In the genomic region with DNA sequence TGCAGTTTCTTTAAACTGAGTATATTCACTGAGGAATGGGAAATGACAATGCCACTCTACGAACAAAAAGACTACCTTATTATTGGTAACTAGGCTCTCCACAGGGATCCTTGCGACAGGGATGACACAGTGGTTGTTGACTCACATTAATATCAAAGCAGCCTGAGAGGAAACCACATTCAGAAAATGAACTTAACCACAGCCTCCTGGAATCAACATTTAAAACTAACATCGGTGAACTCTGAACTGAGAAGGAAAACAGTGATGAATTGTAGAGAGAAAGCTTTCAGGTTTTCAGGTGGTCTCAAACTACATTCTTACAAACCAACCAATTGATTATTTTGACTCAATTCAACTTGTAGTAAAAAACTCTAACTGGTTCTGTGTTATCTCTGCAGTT, we compare ENCODE assay signal across 8 cellular contexts.
DNase-seq lines count a peak whose midpoint lies in the region; ATAC-seq and TF ChIP-seq lines count a peak whose summit lies in the region.

No MANE protein-coding gene starts in this region.

- WGBS in heart left ventricle, 4 donors: 82 to 92% (median 87%) methylated on average over 3 of the region's 3 CpGs

- CTCF ChIA-PET in RWPE1 (lab: Yijun Ruan, JAX): no interaction called here

- no peaks in the 10 kb centered on the region for H3K36me3 ChIP-seq in heart left ventricle

- peak overlapping the region; percentile 49 for H3K27ac Mint-ChIP-seq in chondrocyte (ENCODE audit: unreplicated experiment)
- H3K27ac Mint-ChIP-seq in stimulated activated effector memory CD8-positive, alpha-beta T cell treated with anti-CD3 and anti-CD28 coated beads, Interleukin-12 subunit alpha, Interleukin-12 subunit beta, amount 100 ng/mL, for 72 hours: peak overlapping the region; percentile 16

- POLR2A ChIA-PET in RWPE1 (lab: Yijun Ruan, JAX; ENCODE audit: low non-redundant PET): no interaction called here

- peaks cover 0 to 41% (median 4%) of the 10 kb centered on the region in 12 donors for H3K4me1 ChIP-seq in heart left ventricle

- H3K36me3 Mint-ChIP-seq in chondrocyte (ENCODE audit: low read depth): no peaks in the 10 kb centered on the region
- no peaks in the 10 kb centered on the region for H3K36me3 Mint-ChIP-seq in stimulated activated effector memory CD8-positive, alpha-beta T cell treated with anti-CD3 and anti-CD28 coated beads, Interleukin-12 subunit alpha, Interleukin-12 subunit beta, amount 100 ng/mL, for 72 hours

- H3K9me3 ChIP-seq in heart left ventricle: no peaks in the 10 kb centered on the region

- intact Hi-C loops in sciatic nerve (cut with DNase I): no loop called here
- intact Hi-C loops in heart left ventricle (cut with DNase I): loop anchor here in 1 of 10 donors (5.0 kb wide), 1 partner anchor 328 kb away; a partner anchor contains a TSS

- peaks cover 43% of the 10 kb centered on the region for H3K4me1 Mint-ChIP-seq in chondrocyte (ENCODE audit: low read depth)
- peaks cover 42% of the 10 kb centered on the region for H3K4me1 Mint-ChIP-seq in stimulated activated effector memory CD8-positive, alpha-beta T cell treated with anti-CD3 and anti-CD28 coated beads, Interleukin-12 subunit alpha, Interleukin-12 subunit beta, amount 100 ng/mL, for 72 hours

- DNase-seq in CD1c-positive myeloid dendritic cell (ENCODE audit: extremely low spot score) (peak; percentile 52), RWPE1 (ENCODE audit: low spot score) (peak; percentile 5), chondrocyte (ENCODE audit: low spot score) (no peak), sciatic nerve (ENCODE audit: low spot score) (no peak), Ammon's horn (ENCODE audit: low spot score) (no peak), heart left ventricle (no peak)
- DNase-seq in stimulated activated effector memory CD8-positive, alpha-beta T cell treated with anti-CD3 and anti-CD28 coated beads, Interleukin-12 subunit alpha, Interleukin-12 subunit beta, amount 100 ng/mL, for 72 hours (ENCODE audit: low spot score in 2 of 2): no peak

- H3K27me3 ChIP-seq in heart left ventricle: no peaks in the 10 kb centered on the region

- peak; percentile 39 for ATAC-seq in GM21737 (IDR thresholded peaks at IDR 0.05; ENCODE audit: unreplicated experiment)
- peak; percentile 94 for ATAC-seq in stimulated activated effector memory CD8-positive, alpha-beta T cell treated with anti-CD3 and anti-CD28 coated beads, Interleukin-12 subunit alpha, Interleukin-12 subunit beta, amount 100 ng/mL, for 72 hours
- ATAC-seq in sciatic nerve: no peak
- no peak for ATAC-seq in heart left ventricle

- H3K9me3 Mint-ChIP-seq in chondrocyte (ENCODE audit: low read depth): no peaks in the 10 kb centered on the region
- no peaks in the 10 kb centered on the region for H3K9me3 Mint-ChIP-seq in stimulated activated effector memory CD8-positive, alpha-beta T cell treated with anti-CD3 and anti-CD28 coated beads, Interleukin-12 subunit alpha, Interleukin-12 subunit beta, amount 100 ng/mL, for 72 hours

- H3K4me3 ChIP-seq in heart left ventricle: no peak overlapping the region

- TF ChIP-seq CTCF in RWPE1 (conservative IDR thresholded peaks at IDR 0.05; ENCODE audit: low read depth): no peak
- TF ChIP-seq CTCF in chondrocyte (IDR thresholded peaks at IDR 0.05): no peak
- TF ChIP-seq CTCF in heart left ventricle (IDR thresholded peaks at IDR 0.05): no peak

- no peak overlapping the region for H3K4me3 Mint-ChIP-seq in chondrocyte (ENCODE audit: unreplicated experiment)
- H3K4me3 Mint-ChIP-seq in stimulated activated effector memory CD8-positive, alpha-beta T cell treated with anti-CD3 and anti-CD28 coated beads, Interleukin-12 subunit alpha, Interleukin-12 subunit beta, amount 100 ng/mL, for 72 hours: peak overlapping the region; percentile 11

- H3K27me3 Mint-ChIP-seq in chondrocyte (ENCODE audit: low read depth): no peaks in the 10 kb centered on the region

- no peak for TF ChIP-seq POLR2A in heart left ventricle (IDR thresholded peaks at IDR 0.05)

- no peak overlapping the region for H3K27ac ChIP-seq in RWPE1
- no peak overlapping the region for H3K27ac ChIP-seq in heart left ventricle

Comparison
In these comparisons a context has a peak if more than half of its experiments do, and no peak if none do; other contexts are left out.
1. DNase-seq: peak in CD1c-positive myeloid dendritic cell (single experiment) and RWPE1 (single experiment); none in chondrocyte (single experiment), stimulated activated effector memory CD8-positive, alpha-beta T cell treated with anti-CD3 and anti-CD28 coated beads, Interleukin-12 subunit alpha, Interleukin-12 subunit beta, amount 100 ng/mL, for 72 hours (0 of 2), sciatic nerve (single experiment), Ammon's horn (single experiment) and heart left ventricle (0 of 5).
2. ATAC-seq: peak in GM21737 (single experiment) and stimulated activated effector memory CD8-positive, alpha-beta T cell treated with anti-CD3 and anti-CD28 coated beads, Interleukin-12 subunit alpha, Interleukin-12 subunit beta, amount 100 ng/mL, for 72 hours (single experiment); none in sciatic nerve (single experiment) and heart left ventricle (0 of 4).